8 cellular contexts compared by ENCODE assay signal in genomic region chr2:197378494-197378972, GRCh38. TPM values are rescaled to one million over a fixed set of nuclear protein-coding genes. Genes with fewer than 3 reads are reported as not detected.
DNase-seq lines count a peak whose midpoint lies in the region; TF ChIP-seq lines count a peak whose summit lies in the region.

No MANE protein-coding gene starts in this region.

- peak; percentile 44 to 84 (median 57) for DNase-seq in NCI-H1417 (lab: John Stamatoyannopoulos, UW)
- DNase-seq in NCI-H1417 treated with DMSO at 0.1 percent for 48 hours (lab: John Stamatoyannopoulos, UW): no peak
- DNase-seq in NCI-H1105 treated with DMSO at 0.1 percent for 48 hours (lab: John Stamatoyannopoulos, UW): peak; percentile 65
- peak; percentile 24 to 64 (median 35) for DNase-seq in T-helper 2 cell
- no peak for DNase-seq in ascending aorta (ENCODE audit: low spot score in 2 of 2)
- peak in 28 of 51 donors; percentile 2 to 64 (median 18) for DNase-seq in hypothalamus (lab: John Stamatoyannopoulos, UW)
- DNase-seq in smooth muscle cell of the brain vasculature (ENCODE audit: low read depth, low spot score): peak; percentile 17
- DNase-seq in MG63: no peak

- H3K27me3 ChIP-seq in ascending aorta: no peaks in the 10 kb centered on the region
- no peaks in the 10 kb centered on the region for H3K27me3 ChIP-seq in MG63

- H3K4me3 ChIP-seq in ascending aorta: peak overlapping the region; percentile 43 to 54
- no peak overlapping the region for H3K4me3 ChIP-seq in MG63

- no peaks in the 10 kb centered on the region for H3K4me1 ChIP-seq in ascending aorta

- no peaks in the 10 kb centered on the region for H3K9me3 ChIP-seq in ascending aorta
- H3K9me3 ChIP-seq in MG63: no peaks in the 10 kb centered on the region

- intact Hi-C loops in ascending aorta (cut with DNase I): loop anchor here (1.0 to 5.0 kb wide), 4 partner anchors 66 to 366 kb away; partner anchors contain the start of gene ANKRD44

- peak overlapping the region; percentile 50 to 51 for H3K27ac ChIP-seq in ascending aorta

- H3K36me3 ChIP-seq in ascending aorta: no peaks in the 10 kb centered on the region
- H3K36me3 ChIP-seq in MG63: no peaks in the 10 kb centered on the region

- peak; percentile 69 to 79 (median 71) for TF ChIP-seq CTCF in ascending aorta (IDR thresholded peaks at IDR 0.05)

RNA-seq across cellular contexts. Expression of gene SF3B1, which starts 56.3 kb away (rescaled TPM):
- total RNA-seq in ascending aorta: 88.6 TPM
- 122 and 337 TPM in 2 replicates for total RNA-seq in MG63 (2014; rRNA removed; shearing (Covaris generic); ENCODE audit: low replicate concordance)

Comparison
In these comparisons a context has a peak if more than half of its experiments do, and no peak if none do; other contexts are left out.
1. DNase-seq: peak in NCI-H1417 (3 of 3), NCI-H1105 treated with DMSO at 0.1 percent for 48 hours (single experiment), T-helper 2 cell (5 of 5), hypothalamus (28 of 51) and smooth muscle cell of the brain vasculature (single experiment); none in NCI-H1417 treated with DMSO at 0.1 percent for 48 hours (single experiment), ascending aorta (0 of 2) and MG63 (single experiment).